Comparison of ENCODE assay signal across 15 cellular contexts in genomic region chr16:88356124-88356726, GRCh38.
"Had no signal": no experiment of that assay in that cellular context is flagged by ENCODE, and none has a peak within 500 bp of the region (broad histone marks: within the 10 kb centered on the region; RNA-seq: fewer than 3 reads in every experiment).

No MANE protein-coding gene starts in this region.

- ATAC-seq: foreskin keratinocyte; stimulated activated naive CD8-positive, alpha-beta T cell treated with anti-CD3 and anti-CD28 coated beads, Interleukin-15, amount 100 ng/mL, for 72 hours had no signal

- H3K27ac ChIP-seq: esophagus muscularis mucosa, foreskin keratinocyte, parathyroid adenoma, skin epidermis had no signal

- H3K4me3 ChIP-seq: esophagus muscularis mucosa, lung, skin epidermis had no signal

- H3K9ac ChIP-seq: parathyroid adenoma had no signal

- H3K79me2 ChIP-seq: parathyroid adenoma had no signal

- H2AFZ ChIP-seq: parathyroid adenoma had no signal

- H3K4me1 ChIP-seq: esophagus muscularis mucosa, foreskin keratinocyte, parathyroid adenoma had no signal

- DNase-seq: activated CD4-positive, CD25-positive, alpha-beta regulatory T cell treated with anti-CD3 and anti-CD28 coated beads, Interleukin-2, amount 50 U/mL, for 72 hours; activated naive CD4-positive, alpha-beta T cell; activated naive CD8-positive, alpha-beta T cell treated with anti-CD3 and anti-CD28 coated beads, Interleukin-2, amount 10 ng/mL, durations not matched to agents 7 days and 5 days; central memory CD4-positive, alpha-beta T cell; cortex of kidney; effector CD4-positive, alpha-beta T cell; foreskin keratinocyte; midbrain; retina; stimulated activated naive CD8-positive, alpha-beta T cell treated with anti-CD3 and anti-CD28 coated beads, Interleukin-15, amount 100 ng/mL, for 72 hours; SW 1271 had no signal

- H3K9me3 ChIP-seq: esophagus muscularis mucosa had no signal

- H3K36me3 ChIP-seq: esophagus muscularis mucosa had no signal
